ENCODE assay signal across 8 cellular contexts in the genomic region with DNA sequence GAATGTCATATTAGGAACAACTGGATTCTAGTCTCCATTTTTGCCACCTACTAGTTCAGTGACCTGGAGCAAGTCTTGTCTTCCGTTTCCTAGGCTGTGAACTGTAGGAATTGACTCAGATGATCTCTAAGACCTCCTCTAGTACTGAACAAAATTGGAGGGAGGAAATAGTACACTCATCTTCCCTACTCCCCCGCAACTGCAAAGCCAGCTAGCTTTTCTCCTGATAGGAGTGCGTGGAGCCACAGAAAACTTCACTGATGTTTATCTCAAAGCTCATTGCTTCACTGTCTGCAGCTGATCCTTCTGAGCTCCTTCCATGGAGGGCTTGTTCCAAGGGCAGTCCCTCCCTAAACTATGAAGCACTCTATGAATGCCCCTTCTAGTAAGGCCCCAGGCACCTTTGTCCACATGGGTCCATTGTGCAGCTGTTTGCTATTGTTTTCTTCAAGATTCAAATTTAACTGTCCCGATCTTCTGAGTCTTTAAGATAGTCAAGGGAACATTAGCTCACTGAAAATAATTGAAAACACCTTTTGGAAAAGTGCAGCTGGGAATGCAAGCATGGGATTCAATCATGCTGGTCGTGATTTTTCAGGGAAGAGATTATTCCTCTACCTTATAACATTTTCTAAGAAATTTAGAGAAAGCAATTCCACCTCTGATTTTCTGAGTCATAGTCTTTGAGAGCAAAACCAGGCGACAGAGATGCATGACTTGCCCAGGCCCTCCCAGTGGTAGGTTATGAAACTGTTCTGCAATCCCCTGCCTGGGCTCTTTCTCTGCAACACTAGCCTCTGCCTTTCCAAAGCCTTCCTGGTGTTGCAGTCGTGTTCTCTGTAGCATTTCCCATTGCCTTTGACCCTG. TPM values are rescaled to one million over a fixed set of nuclear protein-coding genes. Genes with fewer than 3 reads are reported as not detected.
DNase-seq lines count a peak whose midpoint lies in the region; FAIRE-seq lines count a peak whose summit lies in the region.
"Had no signal": no experiment of that assay in that cellular context is flagged by ENCODE, and none has a peak within 500 bp of the region (broad histone marks: within the 10 kb centered on the region; RNA-seq: fewer than 3 reads in every experiment).

No MANE protein-coding gene starts in this region.

- H3K4me3 Mint-ChIP-seq in activated naive CD8-positive, alpha-beta T cell treated with anti-CD3 and anti-CD28 coated beads for 36 hours: no peak overlapping the region

- FAIRE-seq in GM18507 (lab: Jason Lieb, UNC): peak; percentile 79

- H3K4me1 Mint-ChIP-seq in activated naive CD8-positive, alpha-beta T cell treated with anti-CD3 and anti-CD28 coated beads for 36 hours: peaks cover 29% of the 10 kb centered on the region

- H3K27me3 Mint-ChIP-seq in activated naive CD8-positive, alpha-beta T cell treated with anti-CD3 and anti-CD28 coated beads for 36 hours: peaks cover 3% of the 10 kb centered on the region

- DNase-seq in GM18507 (ENCODE audit: extremely low spot score, insufficient read length, low read depth): no peak
- peak; percentile 80 for DNase-seq in HCEC 1CT
- peak; percentile 37 for DNase-seq in LHCN-M2 (ENCODE audit: low read depth)
- DNase-seq in activated naive CD8-positive, alpha-beta T cell treated with anti-CD3 and anti-CD28 coated beads for 36 hours: peak; percentile 34
- DNase-seq in kidney tubule cell (ENCODE audit: low spot score): peak; percentile 67
- DNase-seq in NCI-H1092 treated with DMSO at 0.1 percent for 48 hours (lab: John Stamatoyannopoulos, UW): no peak
- DNase-seq in cerebellar nuclear complex (lab: John Stamatoyannopoulos, UW): no peak

- H3K9me3 Mint-ChIP-seq in activated naive CD8-positive, alpha-beta T cell treated with anti-CD3 and anti-CD28 coated beads for 36 hours: no peaks in the 10 kb centered on the region
- H3K9me3 Mint-ChIP-seq: activated naive CD4-positive, alpha-beta T cell treated with anti-CD3 and anti-CD28 coated beads, Interleukin-2, amount 50 U/mL, for 72 hours had no signal

- H3K27ac Mint-ChIP-seq in activated naive CD8-positive, alpha-beta T cell treated with anti-CD3 and anti-CD28 coated beads for 36 hours: no peak overlapping the region
- H3K27ac Mint-ChIP-seq: activated naive CD4-positive, alpha-beta T cell treated with anti-CD3 and anti-CD28 coated beads, Interleukin-2, amount 50 U/mL, for 72 hours had no signal

- peaks cover 19% of the 10 kb centered on the region for H3K36me3 Mint-ChIP-seq in activated naive CD8-positive, alpha-beta T cell treated with anti-CD3 and anti-CD28 coated beads for 36 hours

RNA-seq across cellular contexts. Expression of a gene that starts 24.3 kb away (rescaled TPM):
- 2.2 and 4.7 TPM in 2 replicates for total RNA-seq in LHCN-M2 (2014; rRNA removed)
- 3.1 TPM for polyA plus RNA-seq in LHCN-M2 (2012)
- total RNA-seq in activated naive CD8-positive, alpha-beta T cell treated with anti-CD3 and anti-CD28 coated beads for 36 hours: under 1 TPM; 0.35 to 0.48 TPM

Comparison
In these comparisons a context has a peak if more than half of its experiments do, and no peak if none do; other contexts are left out.
1. DNase-seq: peak in HCEC 1CT (single experiment), LHCN-M2 (single experiment), activated naive CD8-positive, alpha-beta T cell treated with anti-CD3 and anti-CD28 coated beads for 36 hours (single experiment) and kidney tubule cell (single experiment); none in GM18507 (single experiment), NCI-H1092 treated with DMSO at 0.1 percent for 48 hours (single experiment) and cerebellar nuclear complex (0 of 2).